ENCODE assay signal across 28 cellular contexts in genomic region chr1:5505944-5506343, GRCh38.
A peak's percentile ranks its signal among the peaks of the same experiment; 100 is the strongest.
DNase-seq lines count a peak whose midpoint lies in the region; ATAC-seq, FAIRE-seq and TF ChIP-seq lines count a peak whose summit lies in the region.
"Had no signal": no experiment of that assay in that cellular context is flagged by ENCODE, and none has a peak within 500 bp of the region (broad histone marks: within the 10 kb centered on the region; RNA-seq: fewer than 3 reads in every experiment).

No MANE protein-coding gene starts in this region.

- no peak overlapping the region for H3K27ac Mint-ChIP-seq in CD14-positive monocyte
- H3K27ac Mint-ChIP-seq: B cell; CD4-positive, CD25-positive, alpha-beta regulatory T cell; CD8-positive, alpha-beta T cell had no signal

- H2BK120ac ChIP-seq in IMR-90 (ENCODE audit: low read depth, low read length), result no peak overlapping the region

- no peaks in the 10 kb centered on the region for H3K36me3 ChIP-seq in IMR-90 (ENCODE audit: control insufficient read depth, insufficient read depth, low read length)
- H3K36me3 ChIP-seq in kidney (ENCODE audit: control insufficient read depth in 1 of 2, insufficient read depth in 2 of 2, low read length in 2 of 2), result no peaks in the 10 kb centered on the region
- H3K36me3 ChIP-seq: BLaER1 treated with 17β-estradiol and CSF1 and Interleukin-3, amounts not matched to agents 10 nM and 100 nM had no signal

- no peak overlapping the region for H2AK5ac ChIP-seq in IMR-90 (ENCODE audit: low read depth, low read length)

- ATAC-seq in IMR-90 (ENCODE audit: low read depth) (no peak), GM21381 (IDR thresholded peaks at IDR 0.05; ENCODE audit: unreplicated experiment) (no peak)
- ATAC-seq in activated CD4-positive, CD25-positive, alpha-beta regulatory T cell treated with anti-CD3 and anti-CD28 coated beads, Interleukin-2, amount 50 U/mL, for 24 hours, result no peak
- ATAC-seq: A549; CD8-positive, alpha-beta T cell had no signal

- POLR2A ChIA-PET in IMR-90 (lab: Charles Lee; ENCODE audit: unreplicated experiment), result no interaction called here

- H3K14ac ChIP-seq in IMR-90 (replicated peaks; ENCODE audit: low read depth, low read length), result no peak overlapping the region

- H3K4ac ChIP-seq in IMR-90 (ENCODE audit: low read depth, low read length), result no peak overlapping the region

- TF ChIP-seq CTCF in CD14-positive monocyte (IDR thresholded peaks at IDR 0.05) (no peak), IMR-90 (conservative IDR thresholded peaks at IDR 0.05; ENCODE audit: low read depth, low read length) (no peak), kidney (IDR thresholded peaks at IDR 0.05; ENCODE audit: borderline replicate concordance, extremely low read depth, insufficient read depth) (no peak)

- H3K79me1 ChIP-seq in IMR-90 (ENCODE audit: low read depth in 1 of 2, low read length in 2 of 2), result no peaks in the 10 kb centered on the region

- no peak for FAIRE-seq in kidney (lab: Jason Lieb, UNC)
- FAIRE-seq: A549, G401.6, GM12891, GM19239 had no signal

- dilution Hi-C loops in IMR-90 (cut with HindIII; ENCODE audit: low sequenced_read_pairs, unreplicated experiment), result no loop called here

- in situ Hi-C loops in IMR-90 (cut with MboI; ENCODE audit: low sequenced_read_pairs), result loop anchor here (5.0 to 25.0 kb wide), 2 partner anchors 471 to 831 kb away; no protein-coding TSS in a partner anchor

- no peak overlapping the region for H3K23ac ChIP-seq in IMR-90 (ENCODE audit: low read depth, low read length)

- H3K4me1 ChIP-seq in IMR-90 (ENCODE audit: control insufficient read depth, insufficient read depth, low read length) (no peaks in the 10 kb centered on the region), kidney (ENCODE audit: control insufficient read depth in 1 of 2, insufficient read depth in 1 of 2, low read depth in 1 of 2, low read length in 2 of 2) (no peaks in the 10 kb centered on the region)
- H3K4me1 ChIP-seq: A549, Caco-2 had no signal

- no peak overlapping the region for H3K18ac ChIP-seq in IMR-90 (ENCODE audit: low read depth, low read length)

- H3K56ac ChIP-seq in IMR-90 (ENCODE audit: extremely low read depth, insufficient read depth, low read length), result no peak overlapping the region

- no peak overlapping the region for H4K5ac ChIP-seq in IMR-90 (ENCODE audit: low read depth, low read length)

- no peak overlapping the region for H2BK5ac ChIP-seq in IMR-90 (ENCODE audit: low read depth, low read length, poor library complexity, severe bottlenecking)

- no peak for TF ChIP-seq POLR2A in IMR-90 (IDR thresholded peaks at IDR 0.05; ENCODE audit: low read depth, low read length)

- no peak overlapping the region for H4K91ac ChIP-seq in IMR-90 (ENCODE audit: insufficient read depth, low read depth, low read length)

- peak; percentile 32 for DNase-seq in CD14-positive monocyte (ENCODE audit: low spot score)
- DNase-seq in IMR-90, result no peak
- peak; percentile 51 for DNase-seq in kidney
- peak; percentile 53 for DNase-seq in posterior vena cava (ENCODE audit: low spot score)
- DNase-seq in hepatic stellate cell (ENCODE audit: low spot score), result no peak
- no peak for DNase-seq in D341Med (ENCODE audit: low spot score)
- DNase-seq: AML-193; Calu3; CD4-positive, CD25-positive, alpha-beta regulatory T cell; CD8-positive, alpha-beta T cell; DMS 273 treated with DMSO at 0.1 percent for 48 hours; DMS153; DMS53; DMS79; DND-41; EL; GF-D8 had no signal

- H4K20me1 ChIP-seq in IMR-90 (ENCODE audit: insufficient read depth, low read length), result no peaks in the 10 kb centered on the region

- H3K4me2 ChIP-seq in IMR-90 (ENCODE audit: low read depth, low read length), result no peak overlapping the region
- H3K4me2 ChIP-seq: A549 had no signal

- 90% methylated on average over 2 of the region's 6 CpGs; no CpG with 5 or more reads in 1 of the 2 experiments for WGBS in IMR-90 (ENCODE audit: extremely low coverage in 2 of 2, insufficient read length in 1 of 2), 2 experiments

- H2AFZ ChIP-seq in IMR-90 (replicated peaks; ENCODE audit: low read length, poor library complexity), result peak overlapping the region; percentile 43

- no peaks in the 10 kb centered on the region for H3K36me3 Mint-ChIP-seq in CD14-positive monocyte
- H3K36me3 Mint-ChIP-seq: CD4-positive, CD25-positive, alpha-beta regulatory T cell; CD8-positive, alpha-beta T cell had no signal

- no peak overlapping the region for H3K4me3 Mint-ChIP-seq in CD14-positive monocyte
- H3K4me3 Mint-ChIP-seq: B cell; CD4-positive, CD25-positive, alpha-beta regulatory T cell; CD8-positive, alpha-beta T cell had no signal

- no peak overlapping the region for H2AK9ac ChIP-seq in IMR-90 (replicated peaks; ENCODE audit: low read depth, low read length, poor library complexity)

- no peaks in the 10 kb centered on the region for H3K27me3 ChIP-seq in IMR-90 (ENCODE audit: control insufficient read depth, insufficient read depth, low read length)
- H3K27me3 ChIP-seq: BLaER1 treated with 17β-estradiol and CSF1 and Interleukin-3, amounts not matched to agents 10 nM and 100 nM had no signal

- H2BK15ac ChIP-seq in IMR-90 (ENCODE audit: low read depth, low read length), result no peak overlapping the region

- H3K9me1 ChIP-seq in IMR-90 (ENCODE audit: insufficient read depth, low read length), result no peaks in the 10 kb centered on the region

- BruUV-seq in IMR-90 (replicated peaks; lab: Mats Ljungman, UMichigan), result no TSS peak

- no peaks in the 10 kb centered on the region for H3K4me1 Mint-ChIP-seq in CD14-positive monocyte
- H3K4me1 Mint-ChIP-seq: B cell had no signal

- H3K27ac ChIP-seq in IMR-90 (ENCODE audit: insufficient read depth, low read length) (no peak overlapping the region), kidney (ENCODE audit: low read depth in 2 of 2, low read length in 2 of 2) (no peak overlapping the region)
- H3K27ac ChIP-seq: 22Rv1; A549; BLaER1 treated with 17β-estradiol and CSF1 and Interleukin-3, amounts not matched to agents 10 nM and 100 nM; C4-2B had no signal

- H3K9ac ChIP-seq in IMR-90 (ENCODE audit: low read depth, low read length), result no peak overlapping the region
- H3K9ac ChIP-seq in kidney (ENCODE audit: low read length in 2 of 2), result no peak overlapping the region
- H3K9ac ChIP-seq: BLaER1 treated with 17β-estradiol and CSF1 and Interleukin-3, amounts not matched to agents 10 nM and 100 nM had no signal

- TF ChIP-seq RAD21 in IMR-90 (IDR thresholded peaks at IDR 0.05; ENCODE audit: low read length), result no peak

- H4K8ac ChIP-seq in IMR-90 (ENCODE audit: low read depth in 2 of 2, low read length in 2 of 2), result no peak overlapping the region

- CTCF ChIA-PET in IMR-90 (lab: Yijun Ruan, JAX), result no interaction called here

- H2BK20ac ChIP-seq in IMR-90 (ENCODE audit: low read depth, low read length), result no peak overlapping the region

- H3K9me3 Mint-ChIP-seq in CD14-positive monocyte, result peaks cover 0 to 2% (median 0%) of the 10 kb centered on the region in 7 donors
- H3K9me3 Mint-ChIP-seq: CD8-positive, alpha-beta T cell had no signal

- H3K27me3 Mint-ChIP-seq in CD14-positive monocyte (ENCODE audit: low read depth in 3 of 3), result peaks cover 2 to 8% (median 7%) of the 10 kb centered on the region in 3 donors

- no peak overlapping the region for H3K4me3 ChIP-seq in IMR-90 (ENCODE audit: insufficient read depth, low read depth, low read length)
- H3K4me3 ChIP-seq in kidney (ENCODE audit: low read length in 2 of 2), result no peak overlapping the region
- H3K4me3 ChIP-seq: A549; BLaER1 treated with 17β-estradiol and CSF1 and Interleukin-3, amounts not matched to agents 10 nM and 100 nM had no signal

- intact Hi-C loops in CD14-positive monocyte (cut with micrococcal nuclease) (loop anchor here in 1 of 2 donors (2.0 kb wide), 1 partner anchor 469 kb away; no protein-coding TSS in a partner anchor), IMR-90 (cut with micrococcal nuclease) (no loop called here), kidney (cut with DNase I) (no loop called here), posterior vena cava (cut with DNase I) (loop anchor here in 1 of 2 donors (5.0 kb wide), 1 partner anchor 241 kb away; no protein-coding TSS in a partner anchor)

- H3K9me3 ChIP-seq in IMR-90 (ENCODE audit: control insufficient read depth, insufficient read depth, low read length) (peaks cover 3% of the 10 kb centered on the region; the same call in 1 of the 2 replicates), kidney (ENCODE audit: control insufficient read depth in 1 of 2, low read length in 2 of 2) (no peaks in the 10 kb centered on the region)
- H3K9me3 ChIP-seq: A549; BLaER1 treated with 17β-estradiol and CSF1 and Interleukin-3, amounts not matched to agents 10 nM and 100 nM; Caco-2 had no signal

TF ChIP-seq in IMR-90, 13 proteins besides CTCF, POLR2A, EP300 and RAD21 (continues in another document):
- TF ChIP-seq RCOR1 (IDR thresholded peaks at IDR 0.05; ENCODE audit: insufficient replicate concordance, low read length) (no peak), SMC3 (IDR thresholded peaks at IDR 0.05; ENCODE audit: low read depth, low read length) (no peak), ELK1 (IDR thresholded peaks at IDR 0.05; ENCODE audit: borderline replicate concordance, low read depth, low read length) (no peak), MAZ (IDR thresholded peaks at IDR 0.05; ENCODE audit: borderline replicate concordance, low read depth, low read length) (no peak), CEBPB (IDR thresholded peaks at IDR 0.05; ENCODE audit: low read depth, low read length) (no peak), USF2 (IDR thresholded peaks at IDR 0.05; ENCODE audit: low read depth, low read length) (no peak), MAFK (IDR thresholded peaks at IDR 0.05; ENCODE audit: low read depth, low read length) (no peak), MXI1 (IDR thresholded peaks at IDR 0.05; ENCODE audit: borderline replicate concordance, low read depth, low read length) (no peak), CHD1 (IDR thresholded peaks at IDR 0.05; ENCODE audit: low read depth, low read length) (no peak), FOS (IDR thresholded peaks at IDR 0.05; ENCODE audit: low read depth, low read length) (no peak), NFE2L2 (IDR thresholded peaks at IDR 0.05; ENCODE audit: low read depth, low read length) (no peak)

Comparison
In these comparisons a context has a peak if more than half of its experiments do, and no peak if none do; other contexts are left out.
1. DNase-seq: peak in CD14-positive monocyte (single experiment), kidney (single experiment) and posterior vena cava (single experiment); none in IMR-90 (single experiment), hepatic stellate cell (single experiment) and D341Med (single experiment).